ENCODE assay signal across 9 cellular contexts in genomic region chr4:37976513-37976912, GRCh38. TPM values are rescaled to one million over a fixed set of nuclear protein-coding genes. Genes with fewer than 3 reads are reported as not detected.
DNase-seq lines count a peak whose midpoint lies in the region; TF ChIP-seq lines count a peak whose summit lies in the region.
"Had no signal": no experiment of that assay in that cellular context is flagged by ENCODE, and none has a peak within 500 bp of the region (broad histone marks: within the 10 kb centered on the region; RNA-seq: fewer than 3 reads in every experiment).

No MANE protein-coding gene starts in this region.

- peaks cover 30% of the 10 kb centered on the region for H4K20me1 ChIP-seq in BLaER1

- H3K4me1 Mint-ChIP-seq in endodermal cell (peaks cover 20% of the 10 kb centered on the region), nephron progenitor cell (peaks cover 23% of the 10 kb centered on the region)

- H3K9ac ChIP-seq in BLaER1 (peak overlapping the region; percentile 74; the same call in 1 of the 2 replicates), NT2/D1 (ENCODE audit: insufficient read length, low read depth) (peak overlapping the region; percentile 33), endodermal cell (ENCODE audit: extremely low read depth, low read length, poor library complexity, severe bottlenecking) (no peak overlapping the region)

- no peaks in the 10 kb centered on the region for H3K36me3 ChIP-seq in BLaER1
- no peaks in the 10 kb centered on the region for H3K36me3 ChIP-seq in NT2/D1 (ENCODE audit: insufficient read depth, insufficient read length, low read length)
- H3K36me3 ChIP-seq in endodermal cell (ENCODE audit: control insufficient read depth, insufficient read depth, low read length): no peaks in the 10 kb centered on the region

- H3K4me2 ChIP-seq in BLaER1: peak overlapping the region; percentile 75

- H3K9me3 Mint-ChIP-seq in endodermal cell (peaks cover 7% of the 10 kb centered on the region), nephron progenitor cell (peaks cover 8% of the 10 kb centered on the region)

- in situ Hi-C loops in GM13976 (cut with MboI; ENCODE audit: low sequenced_read_pairs, unreplicated experiment): no loop called here

- peak overlapping the region; percentile 96 for H3K4me3 ChIP-seq in BLaER1
- H3K4me3 ChIP-seq in NT2/D1 (ENCODE audit: insufficient read length, low read depth): no peak overlapping the region
- H3K4me3 ChIP-seq in endodermal cell (ENCODE audit: low read length): peak overlapping the region; percentile 70

- DNase-seq in NT2/D1 (ENCODE audit: low read depth, low spot score): no peak
- DNase-seq in endodermal cell: no peak
- no peak for DNase-seq in nephron progenitor cell
- no peak for DNase-seq in HCEC 1CT
- no peak for DNase-seq in iPS-NIHi7 (ENCODE audit: extremely low spot score)
- DNase-seq in GM13976 (ENCODE audit: low spot score): no peak
- no peak for DNase-seq in Kasumi-1 (lab: John Stamatoyannopoulos, UW)

- H3K27me3 ChIP-seq in BLaER1 (no peaks in the 10 kb centered on the region), NT2/D1 (ENCODE audit: insufficient read depth, insufficient read length) (no peaks in the 10 kb centered on the region), endodermal cell (ENCODE audit: control insufficient read depth, insufficient read depth, low read length, poor library complexity, severe bottlenecking) (no peaks in the 10 kb centered on the region)

- H3K4me3 Mint-ChIP-seq in endodermal cell (peak overlapping the region; percentile 68), nephron progenitor cell (peak overlapping the region; percentile 75)

- H3K27me3 Mint-ChIP-seq in endodermal cell (ENCODE audit: insufficient read depth): no peaks in the 10 kb centered on the region
- H3K27me3 Mint-ChIP-seq in nephron progenitor cell (ENCODE audit: low read depth, poor library complexity): peaks cover 5% of the 10 kb centered on the region

- WGBS in endodermal cell (ENCODE audit: insufficient coverage in 1 of 2, insufficient read length in 1 of 2), 2 experiments: 40 to 58% methylated on average over 2 to 3 of the region's 3 CpGs

- H3K36me3 Mint-ChIP-seq in endodermal cell (ENCODE audit: low read depth) (no peaks in the 10 kb centered on the region), nephron progenitor cell (ENCODE audit: low read depth) (no peaks in the 10 kb centered on the region)

- TF ChIP-seq CTCF in endodermal cell (conservative IDR thresholded peaks at IDR 0.05) (no peak), nephron progenitor cell (IDR thresholded peaks at IDR 0.05) (no peak), GM13976 (IDR thresholded peaks at IDR 0.05; ENCODE audit: borderline replicate concordance, control extremely low read depth, extremely low read depth, insufficient read depth, missing control alignments) (no peak)

- H3K27ac Mint-ChIP-seq in endodermal cell (peak overlapping the region; percentile 91), nephron progenitor cell (no peak overlapping the region)

- H3K4me1 ChIP-seq in BLaER1 (peaks cover 39% of the 10 kb centered on the region), NT2/D1 (ENCODE audit: insufficient read depth, insufficient read length) (peaks cover 3% of the 10 kb centered on the region), endodermal cell (ENCODE audit: control insufficient read depth, insufficient read depth, low read length) (peaks cover 5% of the 10 kb centered on the region)

- H3K27ac ChIP-seq in BLaER1: peak overlapping the region; percentile 72
- H3K27ac ChIP-seq in endodermal cell (ENCODE audit: low read depth, low read length): peak overlapping the region; percentile 12

- H3K9me3 ChIP-seq in BLaER1: 0 out of 2 replicates have a peak, but pooled peaks cover under 1% of the 10 kb centered on the region
- H3K9me3 ChIP-seq in NT2/D1 (ENCODE audit: insufficient read depth, low read length): no peaks in the 10 kb centered on the region; the same call in 1 of the 2 replicates
- no peaks in the 10 kb centered on the region for H3K9me3 ChIP-seq in endodermal cell (ENCODE audit: control insufficient read depth, low read length)

RNA-seq across cellular contexts. Expression of gene PTTG2, which starts 16.3 kb away (rescaled TPM):
- total RNA-seq in endodermal cell: not detected
- polyA plus RNA-seq in endodermal cell (2013, experiment 1 of 2): not detected
- polyA plus RNA-seq in endodermal cell (2013, experiment 2 of 2): not detected
- total RNA-seq: glomerular endothelial cell had no signal
